Comparison of ENCODE assay signal across 14 cellular contexts in genomic region chr2:143433158-143433557, GRCh38.
A peak's percentile ranks its signal among the peaks of the same experiment; 100 is the strongest.
DNase-seq lines count a peak whose midpoint lies in the region; ATAC-seq and TF ChIP-seq lines count a peak whose summit lies in the region.
"Had no signal": no experiment of that assay in that cellular context is flagged by ENCODE, and none has a peak within 500 bp of the region (broad histone marks: within the 10 kb centered on the region; RNA-seq: fewer than 3 reads in every experiment).

No MANE protein-coding gene starts in this region.

- no peaks in the 10 kb centered on the region for H3K9me3 ChIP-seq in CD8-positive, alpha-beta memory T cell (ENCODE audit: low read length)
- H3K9me3 ChIP-seq: gastrocnemius medialis, psoas muscle had no signal

- H3K9me3 Mint-ChIP-seq in nephron = no peaks in the 10 kb centered on the region
- H3K9me3 Mint-ChIP-seq in CD8-positive, alpha-beta memory T cell = no peaks in the 10 kb centered on the region

- peak; percentile 9 for TF ChIP-seq CTCF in epithelial cell of esophagus (IDR thresholded peaks at IDR 0.05; ENCODE audit: insufficient read depth, low read depth, low read length, missing control alignments)
- TF ChIP-seq CTCF in nephron (IDR thresholded peaks at IDR 0.05; ENCODE audit: unreplicated experiment in 3 of 3) = peak; percentile 41 to 56 (median 47)

- peak; percentile 44 for DNase-seq in EH (ENCODE audit: low read depth)
- DNase-seq in NCI-H460 (ENCODE audit: extremely low read depth, low read depth) = peak; percentile 12
- no peak for DNase-seq in epithelial cell of esophagus (ENCODE audit: low read depth)
- DNase-seq in GM03348 (ENCODE audit: low spot score) = no peak
- no peak for DNase-seq in T-helper 1 cell
- DNase-seq in CD8-positive, alpha-beta memory T cell = no peak
- DNase-seq: activated CD4-positive, alpha-beta T cell treated with anti-CD3 and anti-CD28 coated beads for 1 hour; central memory CD4-positive, alpha-beta T cell; gastrocnemius medialis; Kasumi-1; psoas muscle; SHP77 treated with DMSO at 0.1 percent for 48 hours had no signal

- POLR2A ChIA-PET in CD8-positive, alpha-beta memory T cell (lab: Charles Lee) = no interaction called here

- H3K27ac ChIP-seq in CD8-positive, alpha-beta memory T cell (ENCODE audit: low read depth, low read length) = no peak overlapping the region
- H3K27ac ChIP-seq: gastrocnemius medialis, psoas muscle had no signal

- H3K36me3 ChIP-seq in CD8-positive, alpha-beta memory T cell (ENCODE audit: insufficient read depth, low read length) = peaks cover 11% of the 10 kb centered on the region
- H3K36me3 ChIP-seq: gastrocnemius medialis had no signal

- H3K4me3 Mint-ChIP-seq in nephron = no peak overlapping the region
- H3K4me3 Mint-ChIP-seq in CD8-positive, alpha-beta memory T cell = no peak overlapping the region

- peaks cover 32% of the 10 kb centered on the region for H3K4me1 Mint-ChIP-seq in nephron
- peaks cover 57 to 69% (median 62%) of the 10 kb centered on the region in 3 donors for H3K4me1 Mint-ChIP-seq in CD8-positive, alpha-beta memory T cell

- ATAC-seq in GM18519 (IDR thresholded peaks at IDR 0.05; ENCODE audit: low FRiP score, unreplicated experiment) = no peak
- ATAC-seq: gastrocnemius medialis, psoas muscle had no signal

- H3K27me3 ChIP-seq in CD8-positive, alpha-beta memory T cell (ENCODE audit: insufficient read depth, low read length, poor library complexity, severe bottlenecking) = no peaks in the 10 kb centered on the region
- H3K27me3 ChIP-seq: gastrocnemius medialis had no signal

- H3K4me1 ChIP-seq in CD8-positive, alpha-beta memory T cell (ENCODE audit: insufficient read depth, low read length) = no peaks in the 10 kb centered on the region
- H3K4me1 ChIP-seq: gastrocnemius medialis, psoas muscle had no signal

- H3K4me3 ChIP-seq in epithelial cell of esophagus (ENCODE audit: low read length) = no peak overlapping the region
- no peak overlapping the region for H3K4me3 ChIP-seq in CD8-positive, alpha-beta memory T cell (ENCODE audit: low read length)
- H3K4me3 ChIP-seq: gastrocnemius medialis, psoas muscle had no signal

- H3K36me3 Mint-ChIP-seq in nephron (ENCODE audit: low read depth) = no peaks in the 10 kb centered on the region
- peaks cover 0 to 27% (median 2%) of the 10 kb centered on the region in 3 donors for H3K36me3 Mint-ChIP-seq in CD8-positive, alpha-beta memory T cell

- CTCF ChIA-PET in CD8-positive, alpha-beta memory T cell (lab: Charles Lee) = no interaction called here

- peak overlapping the region; percentile 67 to 80 (median 69) for H3K27ac Mint-ChIP-seq in nephron
- H3K27ac Mint-ChIP-seq in CD8-positive, alpha-beta memory T cell = peak overlapping the region in 1 of 8 donors; percentile 2

- no peaks in the 10 kb centered on the region for H3K27me3 Mint-ChIP-seq in nephron (ENCODE audit: low read depth)
- no peaks in the 10 kb centered on the region for H3K27me3 Mint-ChIP-seq in CD8-positive, alpha-beta memory T cell

Comparison
In these comparisons a context has a peak if more than half of its experiments do, and no peak if none do; other contexts are left out.
1. DNase-seq: peak in EH (single experiment) and NCI-H460 (single experiment); none in epithelial cell of esophagus (single experiment), GM03348 (single experiment), T-helper 1 cell (0 of 5) and CD8-positive, alpha-beta memory T cell (0 of 5).